ENCODE assay signal across 14 cellular contexts in the genomic region with DNA sequence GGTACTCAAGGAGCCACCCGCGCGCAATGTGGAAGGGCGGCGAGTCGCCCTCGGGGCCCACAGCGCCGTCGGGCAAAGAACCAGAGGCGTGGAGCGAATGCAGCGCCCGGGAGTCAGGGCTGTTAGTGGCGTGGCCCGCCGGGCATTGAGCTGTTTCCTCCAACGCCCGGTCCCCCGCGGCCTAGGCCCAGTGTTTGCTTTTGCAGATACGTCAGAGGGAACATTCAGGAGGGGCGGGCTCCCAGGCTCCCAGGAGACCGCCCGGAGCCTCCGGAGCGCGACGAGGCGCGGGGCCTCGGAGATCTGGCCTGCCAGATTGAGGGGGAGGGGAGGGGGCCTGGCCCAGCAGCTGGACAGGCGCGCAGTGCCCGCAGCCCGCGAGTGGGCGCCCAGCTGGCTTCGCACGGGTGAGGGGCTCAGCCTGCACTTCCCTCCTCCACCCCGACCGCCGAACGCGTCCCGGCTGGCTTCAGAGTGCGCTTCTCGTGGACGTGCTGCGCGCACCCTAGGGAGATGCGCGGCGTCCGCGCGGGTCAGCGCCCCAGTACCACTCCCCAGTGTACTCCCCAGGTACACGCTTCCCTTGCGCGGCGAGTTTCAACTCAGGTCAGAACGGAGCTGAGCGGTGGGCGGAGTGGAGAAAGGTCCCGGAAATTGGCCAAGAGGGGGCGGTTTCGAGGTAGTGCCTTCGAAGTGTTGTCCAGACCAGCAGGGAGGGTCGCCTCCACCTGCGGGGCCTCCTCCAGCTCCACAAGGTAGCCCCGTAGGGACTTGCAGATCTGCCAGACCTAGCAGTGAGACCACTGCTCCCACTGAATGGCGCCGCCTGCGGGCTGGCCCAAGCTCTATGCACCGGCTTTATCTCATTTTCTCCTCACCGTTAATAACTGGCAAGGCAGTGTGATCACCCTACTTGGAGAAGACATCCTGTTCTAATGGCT.
DNase-seq lines count a peak whose midpoint lies in the region; ATAC-seq and TF ChIP-seq lines count a peak whose summit lies in the region.
"Had no signal": no experiment of that assay in that cellular context is flagged by ENCODE, and none has a peak within 500 bp of the region (broad histone marks: within the 10 kb centered on the region; RNA-seq: fewer than 3 reads in every experiment).

No MANE protein-coding gene starts in this region.

- no peaks in the 10 kb centered on the region for H3K79me2 ChIP-seq in fibroblast of lung (ENCODE audit: control insufficient read depth, insufficient read depth, low read length)

- H3K9me3 ChIP-seq in fibroblast of lung (ENCODE audit: control insufficient read depth, insufficient read depth, low read depth, low read length): no peaks in the 10 kb centered on the region
- H3K9me3 ChIP-seq: sigmoid colon had no signal

- H3K4me3 Mint-ChIP-seq in nephron progenitor cell: peak overlapping the region; percentile 77

- no peak overlapping the region for H2AFZ ChIP-seq in fibroblast of lung (ENCODE audit: low read length)

- H3K4me3 ChIP-seq in AG10803 (ENCODE audit: low read length): no peak overlapping the region
- peak overlapping the region in 1 of 4 experiments; percentile 22 for H3K4me3 ChIP-seq in fibroblast of lung (replicated peaks in 1 of 4; ENCODE audit: control extremely low read depth in 1 of 4, insufficient read depth in 1 of 4, low read depth in 3 of 4, low read length in 4 of 4)
- H3K4me3 ChIP-seq: BLaER1 treated with 17β-estradiol and CSF1 and Interleukin-3, amounts not matched to agents 10 nM and 100 nM; sigmoid colon had no signal

- H3K9me3 Mint-ChIP-seq in nephron progenitor cell: no peaks in the 10 kb centered on the region

- H3K4me1 Mint-ChIP-seq in nephron progenitor cell: peaks cover 88% of the 10 kb centered on the region

- H4K20me1 ChIP-seq in fibroblast of lung (ENCODE audit: control insufficient read depth, extremely low read depth, insufficient read depth, low read length): no peaks in the 10 kb centered on the region
- H4K20me1 ChIP-seq: BLaER1 treated with 17β-estradiol and CSF1 and Interleukin-3, amounts not matched to agents 10 nM and 100 nM had no signal

- DNase-seq in AG10803 (ENCODE audit: low read depth) (no peak), NCI-H345 treated with DMSO at 0.1 percent for 48 hours (lab: John Stamatoyannopoulos, UW; ENCODE audit: unreplicated experiment) (peak; percentile 34), fibroblast of lung (ENCODE audit: low read depth in 2 of 2) (peak in 1 of 2 donors; percentile 36), nephron progenitor cell (peak; percentile 60), SIG-M5 treated with dmso at 0.1 percent for 504 hours (lab: John Stamatoyannopoulos, UW; ENCODE audit: unreplicated experiment) (no peak), DMS153 treated with DMSO at 0.1 percent for 48 hours (lab: John Stamatoyannopoulos, UW; ENCODE audit: unreplicated experiment) (no peak)
- DNase-seq in activated CD4-positive, CD25-positive, alpha-beta regulatory T cell (lab: John Stamatoyannopoulos, UW): no peak
- DNase-seq: activated CD4-positive, alpha-beta T cell treated with anti-CD3 and anti-CD28 coated beads for 48 hours; activated naive CD4-positive, alpha-beta T cell; left ventricle myocardium superior; MM.1S; sigmoid colon had no signal

- no peak overlapping the region for H3K27ac Mint-ChIP-seq in nephron progenitor cell

- peaks cover 94% of the 10 kb centered on the region for H3K27me3 Mint-ChIP-seq in nephron progenitor cell (ENCODE audit: low read depth, poor library complexity)

- no peaks in the 10 kb centered on the region for H3K36me3 ChIP-seq in fibroblast of lung (ENCODE audit: control insufficient read depth, insufficient read depth, low read length)
- H3K36me3 ChIP-seq: sigmoid colon had no signal

- H3K36me3 Mint-ChIP-seq in nephron progenitor cell (ENCODE audit: low read depth): no peaks in the 10 kb centered on the region

- TF ChIP-seq CTCF in AG10803 (conservative IDR thresholded peaks at IDR 0.05; ENCODE audit: low read length) (peak; percentile 12; the same call in 1 of the 2 replicates), fibroblast of lung (conservative IDR thresholded peaks at IDR 0.05 in 1 of 2, IDR thresholded peaks at IDR 0.05 in 1 of 2; ENCODE audit: low read depth in 1 of 2, low read length in 2 of 2) (peak; percentile 10 to 46), nephron progenitor cell (IDR thresholded peaks at IDR 0.05) (peak; percentile 31)

- H3K4me1 ChIP-seq in fibroblast of lung (ENCODE audit: control insufficient read depth, extremely low read depth, insufficient read depth, low read length): peaks cover 3% of the 10 kb centered on the region

- no peak overlapping the region for H3K27ac ChIP-seq in fibroblast of lung (ENCODE audit: insufficient read depth, low read length)
- H3K27ac ChIP-seq: BLaER1 treated with 17β-estradiol and CSF1 and Interleukin-3, amounts not matched to agents 10 nM and 100 nM; sigmoid colon had no signal

- H3K4me2 ChIP-seq in fibroblast of lung (ENCODE audit: extremely low read depth, insufficient read depth, low read length): no peak overlapping the region
- H3K4me2 ChIP-seq: BLaER1 treated with 17β-estradiol and CSF1 and Interleukin-3, amounts not matched to agents 10 nM and 100 nM had no signal

- peaks cover 55% of the 10 kb centered on the region for H3K27me3 ChIP-seq in fibroblast of lung (ENCODE audit: control insufficient read depth, insufficient read depth, low read length)

- H3K9ac ChIP-seq in fibroblast of lung (ENCODE audit: insufficient read depth, low read length): no peak overlapping the region
- H3K9ac ChIP-seq: BLaER1 treated with 17β-estradiol and CSF1 and Interleukin-3, amounts not matched to agents 10 nM and 100 nM had no signal

- no peak for ATAC-seq in GM19467 (IDR thresholded peaks at IDR 0.05; ENCODE audit: unreplicated experiment)
- ATAC-seq: left ventricle myocardium superior had no signal

Comparison
In these comparisons a context has a peak if more than half of its experiments do, and no peak if none do; other contexts are left out.
1. DNase-seq: peak in NCI-H345 treated with DMSO at 0.1 percent for 48 hours (single experiment) and nephron progenitor cell (single experiment); none in AG10803 (single experiment), activated CD4-positive, CD25-positive, alpha-beta regulatory T cell (0 of 4), SIG-M5 treated with dmso at 0.1 percent for 504 hours (single experiment) and DMS153 treated with DMSO at 0.1 percent for 48 hours (single experiment).
2. Peak in every context shown above with its lines, with median percentiles within 50 percentile points of each other: CTCF ChIP-seq.